Comparison of ENCODE assay signal across 8 cellular contexts in genomic region chr1:228830954-228831481, GRCh38.
A peak's percentile ranks its signal among the peaks of the same experiment; 100 is the strongest.
DNase-seq lines count a peak whose midpoint lies in the region; ATAC-seq lines count a peak whose summit lies in the region.

No MANE protein-coding gene starts in this region.

- no peak overlapping the region for H2BK5ac ChIP-seq in mesenchymal stem cell (ENCODE audit: low read depth, low read length, poor library complexity, severe bottlenecking)

- H3K79me1 ChIP-seq in mesenchymal stem cell (replicated peaks; ENCODE audit: low read length, poor library complexity, severe bottlenecking): no peaks in the 10 kb centered on the region

- H3K9me3 ChIP-seq in mesenchymal stem cell (ENCODE audit: control insufficient read depth, low read length): no peaks in the 10 kb centered on the region

- H3K36me3 ChIP-seq in mesenchymal stem cell (ENCODE audit: control insufficient read depth in 1 of 2, insufficient read depth in 2 of 2, low read depth in 1 of 2, low read length in 2 of 2): no peaks in the 10 kb centered on the region

- H3K4me3 ChIP-seq in mesenchymal stem cell (ENCODE audit: insufficient read depth in 1 of 2, low read depth in 1 of 2, low read length in 2 of 2): no peak overlapping the region

- no peak overlapping the region for H3K23ac ChIP-seq in mesenchymal stem cell (ENCODE audit: low read length in 2 of 2)

- H4K8ac ChIP-seq in mesenchymal stem cell (ENCODE audit: low read length): no peak overlapping the region

- H3K18ac ChIP-seq in mesenchymal stem cell (ENCODE audit: low read depth in 1 of 2, low read length in 2 of 2): peak overlapping the region in 1 of 2 experiments; percentile 49

- H2AFZ ChIP-seq in mesenchymal stem cell (ENCODE audit: low read depth, low read length): no peak overlapping the region

- H3K14ac ChIP-seq in mesenchymal stem cell (ENCODE audit: low read length in 2 of 2): no peak overlapping the region

- H2AK5ac ChIP-seq in mesenchymal stem cell (ENCODE audit: low read length, severe bottlenecking): no peak overlapping the region

- no peak overlapping the region for H2BK120ac ChIP-seq in mesenchymal stem cell (ENCODE audit: low read depth, low read length)

- H2BK15ac ChIP-seq in mesenchymal stem cell (ENCODE audit: low read depth, poor library complexity, severe bottlenecking): no peak overlapping the region

- H3K27me3 ChIP-seq in mesenchymal stem cell (ENCODE audit: control insufficient read depth in 1 of 2, insufficient read depth in 1 of 2, low read length in 2 of 2): peaks cover 0 to 38% of the 10 kb centered on the region in 2 experiments

- 18% methylated on average over 7 of the region's 7 CpGs for WGBS in mesenchymal stem cell

- H3K4me2 ChIP-seq in mesenchymal stem cell (ENCODE audit: low read length, poor library complexity, severe bottlenecking): peak overlapping the region; percentile 19

- H3K4me1 ChIP-seq in mesenchymal stem cell (ENCODE audit: control insufficient read depth, insufficient read depth, low read depth, low read length): peaks cover 16% of the 10 kb centered on the region

- no peak overlapping the region for H3K9ac ChIP-seq in mesenchymal stem cell (ENCODE audit: low read length)

- no peak overlapping the region for H2BK12ac ChIP-seq in mesenchymal stem cell (ENCODE audit: low read length in 2 of 2)

- DNase-seq in RPMI7951 (ENCODE audit: low read depth) (peak; percentile 42), mesenchymal stem cell (peak; percentile 74), NCI-H510A (lab: John Stamatoyannopoulos, UW) (no peak), NCI-H2029 treated with DMSO at 0.1 percent for 48 hours (lab: John Stamatoyannopoulos, UW) (no peak), NCI-H82 treated with DMSO at 0.1 percent for 48 hours (lab: John Stamatoyannopoulos, UW; ENCODE audit: unreplicated experiment) (no peak)
- no peak for DNase-seq in activated CD4-positive, alpha-beta T cell treated with anti-CD3 and anti-CD28 coated beads, Interleukin-2, amount 50 U/mL, for 1 hour

- H4K91ac ChIP-seq in mesenchymal stem cell (ENCODE audit: low read length): no peak overlapping the region

- H3K27ac ChIP-seq in mesenchymal stem cell (ENCODE audit: low read length, poor library complexity, severe bottlenecking): no peak overlapping the region

- no peak overlapping the region for H3K4ac ChIP-seq in mesenchymal stem cell (ENCODE audit: low read depth in 1 of 2, low read length in 2 of 2)

- peak; percentile 67 for ATAC-seq in GM18520 (IDR thresholded peaks at IDR 0.05; ENCODE audit: unreplicated experiment)
- peak; percentile 86 for ATAC-seq in HG02588 (IDR thresholded peaks at IDR 0.05; ENCODE audit: unreplicated experiment)

Comparison
In these comparisons a context has a peak if more than half of its experiments do, and no peak if none do; other contexts are left out.
1. DNase-seq: peak in RPMI7951 (single experiment) and mesenchymal stem cell (single experiment); none in NCI-H510A (single experiment), activated CD4-positive, alpha-beta T cell treated with anti-CD3 and anti-CD28 coated beads, Interleukin-2, amount 50 U/mL, for 1 hour (single experiment), NCI-H2029 treated with DMSO at 0.1 percent for 48 hours (single experiment) and NCI-H82 treated with DMSO at 0.1 percent for 48 hours (single experiment).